Comparison of ENCODE assay signal across 8 cellular contexts in genomic region chr6:37535701-37536461, GRCh38. TPM values are rescaled to one million over a fixed set of nuclear protein-coding genes. Genes with fewer than 3 reads are reported as not detected.
DNase-seq lines count a peak whose midpoint lies in the region; ATAC-seq, FAIRE-seq and TF ChIP-seq lines count a peak whose summit lies in the region.

No MANE protein-coding gene starts in this region.

- ATAC-seq in HG03025 (IDR thresholded peaks at IDR 0.05; ENCODE audit: low FRiP score, unreplicated experiment): no peak

- peaks cover 59% of the 10 kb centered on the region for H3K27me3 ChIP-seq in ectodermal cell (ENCODE audit: control insufficient read depth, insufficient read depth, low read length, poor library complexity, severe bottlenecking)
- H3K27me3 ChIP-seq in small intestine (ENCODE audit: control insufficient read depth in 2 of 2, insufficient read depth in 2 of 2, low read length in 2 of 2): peaks cover 0 to 24% of the 10 kb centered on the region in 2 donors

- H3K27ac ChIP-seq in ectodermal cell (ENCODE audit: insufficient read depth, low read depth, low read length, poor library complexity, severe bottlenecking) (no peak overlapping the region), small intestine (ENCODE audit: low read depth in 1 of 2, low read length in 1 of 2) (no peak overlapping the region)

- peaks cover 90% of the 10 kb centered on the region for H3K27me3 Mint-ChIP-seq in neural crest cell (ENCODE audit: low read depth)

- H3K36me3 ChIP-seq in ectodermal cell (ENCODE audit: control insufficient read depth, insufficient read depth, low read length) (no peaks in the 10 kb centered on the region), small intestine (ENCODE audit: control insufficient read depth in 2 of 2, insufficient read depth in 2 of 2, low read length in 2 of 2) (no peaks in the 10 kb centered on the region)

- peak overlapping the region; percentile 31 for H3K4me3 Mint-ChIP-seq in neural crest cell

- TF ChIP-seq CTCF in neural crest cell (conservative IDR thresholded peaks at IDR 0.05): no peak

- DNase-seq in NCI-H2081 (lab: John Stamatoyannopoulos, UW): peak; percentile 40 to 60
- no peak for DNase-seq in NCI-H2081 treated with DMSO at 0.1 percent for 48 hours (lab: John Stamatoyannopoulos, UW)
- DNase-seq in NCI-H146 treated with DMSO at 0.1 percent for 48 hours (lab: John Stamatoyannopoulos, UW; ENCODE audit: unreplicated experiment): peak; percentile 48
- DNase-seq in neural crest cell (ENCODE audit: low read depth, low spot score): no peak
- no peak for DNase-seq in small intestine
- no peak for DNase-seq in SW480 (ENCODE audit: low spot score)

- no peak for FAIRE-seq in small intestine (lab: Jason Lieb, UNC)

- H3K4me1 ChIP-seq in ectodermal cell (ENCODE audit: control insufficient read depth, insufficient read depth, low read length): peaks cover 21% of the 10 kb centered on the region
- no peaks in the 10 kb centered on the region for H3K4me1 ChIP-seq in small intestine (ENCODE audit: control insufficient read depth in 2 of 2, insufficient read depth in 1 of 2, low read depth in 1 of 2, low read length in 1 of 2)

- H3K4me3 ChIP-seq in ectodermal cell (ENCODE audit: insufficient read depth, low read depth, low read length): peak overlapping the region; percentile 24
- H3K4me3 ChIP-seq in small intestine (ENCODE audit: low read depth in 1 of 2, low read length in 2 of 2): no peak overlapping the region

- H3K9me3 ChIP-seq in ectodermal cell (ENCODE audit: control insufficient read depth, low read length) (no peaks in the 10 kb centered on the region), small intestine (ENCODE audit: control insufficient read depth, low read depth) (no peaks in the 10 kb centered on the region)

- no peaks in the 10 kb centered on the region for H3K9me3 Mint-ChIP-seq in neural crest cell

- H3K4me1 Mint-ChIP-seq in neural crest cell: peaks cover 14% of the 10 kb centered on the region

- 1 to 2% methylated on average over 54 of the region's 54 CpGs for WGBS in ectodermal cell, 2 experiments
- WGBS in small intestine, 3 donors: 3 to 12% (median 9%) methylated on average over 51 to 54 of the region's 54 CpGs

- H3K36me3 Mint-ChIP-seq in neural crest cell (ENCODE audit: low read depth): no peaks in the 10 kb centered on the region

- H3K27ac Mint-ChIP-seq in neural crest cell (ENCODE audit: unreplicated experiment): no peak overlapping the region

RNA-seq across cellular contexts. Expression of gene CCDC167, which starts 36.2 kb away (rescaled TPM):
- 54.2 TPM for polyA plus RNA-seq in ectodermal cell (2013, experiment 1 of 4)
- 54.0 TPM for polyA plus RNA-seq in ectodermal cell (2013, experiment 2 of 4)
- polyA plus RNA-seq in ectodermal cell (2013, experiment 3 of 4): 38.1 TPM
- 42.7 TPM for polyA plus RNA-seq in ectodermal cell (2013, experiment 4 of 4)
- total RNA-seq in neural crest cell: 73.1 and 73.2 TPM in 2 replicates
- 10 to 100 TPM; 25.0 to 54.3 (median 25.7) TPM for polyA plus RNA-seq in small intestine

Comparison
In these comparisons a context has a peak if more than half of its experiments do, and no peak if none do; other contexts are left out.
1. DNase-seq: peak in NCI-H2081 (2 of 2) and NCI-H146 treated with DMSO at 0.1 percent for 48 hours (single experiment); none in NCI-H2081 treated with DMSO at 0.1 percent for 48 hours (single experiment), neural crest cell (single experiment), small intestine (single experiment) and SW480 (single experiment).